Comparison of ENCODE assay signal across 8 cellular contexts in genomic region chr3:127546970-127547733, GRCh38. TPM values are rescaled to one million over a fixed set of nuclear protein-coding genes. Genes with fewer than 3 reads are reported as not detected.
DNase-seq lines count a peak whose midpoint lies in the region; ATAC-seq and TF ChIP-seq lines count a peak whose summit lies in the region.

No MANE protein-coding gene starts in this region.

- H3K27ac Mint-ChIP-seq in GM23338 = no peak overlapping the region
- peak overlapping the region; percentile 84 for H3K27ac Mint-ChIP-seq in activated T-helper 17 cell treated with anti-CD3 and anti-CD28 coated beads, Interleukin-2, amount 50 U/mL, for 72 hours

- peak overlapping the region; percentile 70 for H3K4me3 Mint-ChIP-seq in GM23338
- H3K4me3 Mint-ChIP-seq in activated T-helper 17 cell treated with anti-CD3 and anti-CD28 coated beads, Interleukin-2, amount 50 U/mL, for 72 hours = peak overlapping the region; percentile 88

- H3K4me2 ChIP-seq in GM23338 = peak overlapping the region; percentile 85

- peaks cover 9% of the 10 kb centered on the region; the same call in 1 of the 2 replicates for H3K27me3 ChIP-seq in GM23338 (ENCODE audit: insufficient read depth)

- no peaks in the 10 kb centered on the region for H4K20me1 ChIP-seq in GM23338 (replicated peaks; ENCODE audit: insufficient read depth)

- no peak for TF ChIP-seq CTCF in GM23338 (conservative IDR thresholded peaks at IDR 0.05; ENCODE audit: low read depth in 2 of 2)

- DNase-seq in GM23338 (ENCODE audit: low spot score) (peak; percentile 20), hepatic stellate cell (ENCODE audit: low spot score) (peak; percentile 39), sciatic nerve (ENCODE audit: low spot score) (no peak), SW480 (ENCODE audit: low spot score) (no peak), NCI-H146 (lab: John Stamatoyannopoulos, UW) (no peak)

- no peaks in the 10 kb centered on the region for H3K79me2 ChIP-seq in GM23338 (replicated peaks; ENCODE audit: insufficient read depth)

- H3F3A ChIP-seq in GM23338 (replicated peaks; ENCODE audit: low read depth) = no peaks in the 10 kb centered on the region

- H3K4me3 ChIP-seq in GM23338 = peak overlapping the region; percentile 67

- no peaks in the 10 kb centered on the region for H3K9me2 ChIP-seq in GM23338 (ENCODE audit: insufficient read depth)

- no peaks in the 10 kb centered on the region; the same call in 2 of the 3 replicates for H3K36me3 Mint-ChIP-seq in GM23338 (ENCODE audit: low read depth)
- H3K36me3 Mint-ChIP-seq in activated T-helper 17 cell treated with anti-CD3 and anti-CD28 coated beads, Interleukin-2, amount 50 U/mL, for 72 hours (ENCODE audit: low read depth) = no peaks in the 10 kb centered on the region

- no peaks in the 10 kb centered on the region for H3K36me3 ChIP-seq in GM23338 (ENCODE audit: insufficient read depth)

- H3K4me1 ChIP-seq in GM23338 (ENCODE audit: insufficient read depth) = peaks cover 3% of the 10 kb centered on the region; the same call in 1 of the 2 replicates

- H3K27me3 Mint-ChIP-seq in GM23338 (ENCODE audit: insufficient read depth, low read depth, poor library complexity) = peaks cover 18% of the 10 kb centered on the region
- H3K27me3 Mint-ChIP-seq in activated T-helper 17 cell treated with anti-CD3 and anti-CD28 coated beads, Interleukin-2, amount 50 U/mL, for 72 hours = peaks cover 4% of the 10 kb centered on the region

- ATAC-seq in GM23338 (peak; percentile 52), sciatic nerve (peak; percentile 57), HG03039 (IDR thresholded peaks at IDR 0.05; ENCODE audit: unreplicated experiment) (no peak), HG03521 (IDR thresholded peaks at IDR 0.05; ENCODE audit: unreplicated experiment) (no peak)
- ATAC-seq in activated T-helper 17 cell treated with anti-CD3 and anti-CD28 coated beads, Interleukin-2, amount 50 U/mL, for 72 hours (replicated peaks) = no peak

- no peak overlapping the region for H3K27ac ChIP-seq in GM23338 (ENCODE audit: low read depth)

- H3K9me3 Mint-ChIP-seq in GM23338 = no peaks in the 10 kb centered on the region
- no peaks in the 10 kb centered on the region for H3K9me3 Mint-ChIP-seq in activated T-helper 17 cell treated with anti-CD3 and anti-CD28 coated beads, Interleukin-2, amount 50 U/mL, for 72 hours

- peak overlapping the region; percentile 85 for H2AFZ ChIP-seq in GM23338

- H3K4me1 Mint-ChIP-seq in GM23338 = peaks cover 21% of the 10 kb centered on the region
- peaks cover 10% of the 10 kb centered on the region for H3K4me1 Mint-ChIP-seq in activated T-helper 17 cell treated with anti-CD3 and anti-CD28 coated beads, Interleukin-2, amount 50 U/mL, for 72 hours

- intact Hi-C loops in sciatic nerve (cut with DNase I) = loop anchor here (10.0 kb wide), 1 partner anchor 862 kb away; no protein-coding TSS in a partner anchor

TF ChIP-seq in GM23338, 12 proteins besides CTCF, POLR2A, EP300 and RAD21 (continues in another document):
- no peak for TF ChIP-seq EZH2phosphoT487 (IDR thresholded peaks at IDR 0.05; ENCODE audit: unreplicated experiment)
- no peak for TF ChIP-seq EZH2 (IDR thresholded peaks at IDR 0.05; ENCODE audit: low read depth, unreplicated experiment)
- no peak for TF ChIP-seq JUNB (IDR thresholded peaks at IDR 0.05; ENCODE audit: unreplicated experiment)
- TF ChIP-seq STAT1 (IDR thresholded peaks at IDR 0.05; ENCODE audit: unreplicated experiment) = no peak
- TF ChIP-seq ZNF114 (CRISPR knock-in tag; IDR thresholded peaks at IDR 0.05) = no peak
- TF ChIP-seq ETS1 (IDR thresholded peaks at IDR 0.05) = no peak
- no peak for TF ChIP-seq CREB1 (CRISPR knock-in tag; IDR thresholded peaks at IDR 0.05; ENCODE audit: low read depth)
- TF ChIP-seq ZNF331 (CRISPR knock-in tag; IDR thresholded peaks at IDR 0.05; ENCODE audit: low read depth) = no peak
- no peak for TF ChIP-seq NANOG (IDR thresholded peaks at IDR 0.05; ENCODE audit: borderline replicate concordance)
- TF ChIP-seq REST (IDR thresholded peaks at IDR 0.05; ENCODE audit: unreplicated experiment) = no peak

RNA-seq across cellular contexts. Expression of gene TPRA1, which starts 43.4 kb away (rescaled TPM):
- total RNA-seq in GM23338 (2014; rRNA removed; shearing (Covaris generic)) = 24.1 and 30.4 TPM in 2 replicates
- polyA plus RNA-seq in GM23338 (2016; fragmentation: Nextera tagmentation; extraction: Ambion mirVana) = 16.7 and 19.4 TPM in 2 replicates
- total RNA-seq in activated T-helper 17 cell treated with anti-CD3 and anti-CD28 coated beads, Interleukin-2, amount 50 U/mL, for 72 hours = 10 to 100 TPM; 23.1 to 32.5 TPM
- total RNA-seq in sciatic nerve = 31.3 TPM

RNA-seq across cellular contexts. Expression of gene MCM2, which starts 51.1 kb away (rescaled TPM):
- 184 and 235 TPM in 2 replicates for total RNA-seq in GM23338 (2014; rRNA removed; shearing (Covaris generic))
- polyA plus RNA-seq in GM23338 (2016; fragmentation: Nextera tagmentation; extraction: Ambion mirVana) = 27.4 and 32.8 TPM in 2 replicates
- total RNA-seq in activated T-helper 17 cell treated with anti-CD3 and anti-CD28 coated beads, Interleukin-2, amount 50 U/mL, for 72 hours = 100 to 1,000 TPM; 143 to 221 TPM
- 4.6 TPM for total RNA-seq in sciatic nerve

Comparison
In these comparisons a context has a peak if more than half of its experiments do, and no peak if none do; other contexts are left out.
1. ATAC-seq: peak in GM23338 (single experiment) and sciatic nerve (single experiment); none in activated T-helper 17 cell treated with anti-CD3 and anti-CD28 coated beads, Interleukin-2, amount 50 U/mL, for 72 hours (single experiment), HG03039 (single experiment) and HG03521 (single experiment).
2. DNase-seq: peak in GM23338 (single experiment) and hepatic stellate cell (single experiment); none in sciatic nerve (single experiment), SW480 (single experiment) and NCI-H146 (single experiment).
3. RNA of gene MCM2, which starts 51.1 kb away (total RNA-seq): 184 to 235 TPM in GM23338 and 143 to 221 TPM in activated T-helper 17 cell treated with anti-CD3 and anti-CD28 coated beads, Interleukin-2, amount 50 U/mL, for 72 hours; 4.6 TPM in sciatic nerve (single experiment); every median in the first group is over 10 times any median in the second.